ENCODE assay signal across 9 cellular contexts in genomic region chr11:3947084-3947483, GRCh38.
DNase-seq lines count a peak whose midpoint lies in the region; ATAC-seq and TF ChIP-seq lines count a peak whose summit lies in the region.
"Had no signal": no experiment of that assay in that cellular context is flagged by ENCODE, and none has a peak within 500 bp of the region (broad histone marks: within the 10 kb centered on the region; RNA-seq: fewer than 3 reads in every experiment).

No MANE protein-coding gene starts in this region.

- H3K79me1 ChIP-seq in trophoblast cell (ENCODE audit: low read length): no peaks in the 10 kb centered on the region

- H2AFZ ChIP-seq in trophoblast cell (ENCODE audit: insufficient read depth, low read length, poor library complexity): no peak overlapping the region

- H3K4ac ChIP-seq in trophoblast cell (ENCODE audit: low read depth, low read length): no peak overlapping the region

- H3K9ac ChIP-seq in trophoblast cell (ENCODE audit: low read length): no peak overlapping the region

- H3K4me3 ChIP-seq in foreskin fibroblast (ENCODE audit: low read depth in 1 of 2, low read length in 2 of 2): no peak overlapping the region
- no peak overlapping the region for H3K4me3 ChIP-seq in trophoblast cell (ENCODE audit: low read depth, low read length)

- peak overlapping the region; percentile 69 for H3K4me3 Mint-ChIP-seq in activated CD4-positive, alpha-beta T cell treated with anti-CD3 and anti-CD28 coated beads, Interleukin-2, amount 10 ng/mL, durations not matched to agents 7 days and 5 days

- no peak overlapping the region for H3K23ac ChIP-seq in trophoblast cell (ENCODE audit: low read length)

- H2BK5ac ChIP-seq in trophoblast cell (ENCODE audit: low read depth, low read length, poor library complexity): no peak overlapping the region

- H2BK12ac ChIP-seq in trophoblast cell (ENCODE audit: low read length): no peak overlapping the region

- peak; percentile 62 for DNase-seq in AG08395 (ENCODE audit: low spot score)
- peak; percentile 84 for DNase-seq in activated CD4-positive, alpha-beta T cell treated with anti-CD3 and anti-CD28 coated beads, Interleukin-2, amount 10 ng/mL, durations not matched to agents 7 days and 5 days
- DNase-seq in foreskin fibroblast: peak; percentile 49 to 57
- DNase-seq in stimulated activated CD8-positive, alpha-beta memory T cell treated with anti-CD3 and anti-CD28 coated beads, Interleukin-12 subunit alpha, Interleukin-12 subunit beta, amount 100 ng/mL, for 4 hours (ENCODE audit: low read depth): peak; percentile 20
- no peak for DNase-seq in NCI-H2081 treated with DMSO at 0.1 percent for 48 hours (lab: John Stamatoyannopoulos, UW)
- DNase-seq in trophoblast cell: no peak

- no peak overlapping the region for H3K4me2 ChIP-seq in trophoblast cell (ENCODE audit: low read length)

- H4K12ac ChIP-seq in trophoblast cell (ENCODE audit: low read depth, low read length): no peak overlapping the region

- H3K36me3 ChIP-seq in trophoblast cell (ENCODE audit: control insufficient read depth in 1 of 2, insufficient read depth in 2 of 2, low read length in 2 of 2): no peaks in the 10 kb centered on the region

- no peaks in the 10 kb centered on the region for H3K27me3 Mint-ChIP-seq in activated CD4-positive, alpha-beta T cell treated with anti-CD3 and anti-CD28 coated beads, Interleukin-2, amount 10 ng/mL, durations not matched to agents 7 days and 5 days

- H3K9me3 ChIP-seq in trophoblast cell (ENCODE audit: insufficient read depth, low read depth, low read length): no peaks in the 10 kb centered on the region

- H3K9me3 Mint-ChIP-seq in activated CD4-positive, alpha-beta T cell treated with anti-CD3 and anti-CD28 coated beads, Interleukin-2, amount 10 ng/mL, durations not matched to agents 7 days and 5 days: peaks cover 4% of the 10 kb centered on the region

- H3K27ac Mint-ChIP-seq in activated CD4-positive, alpha-beta T cell treated with anti-CD3 and anti-CD28 coated beads, Interleukin-2, amount 10 ng/mL, durations not matched to agents 7 days and 5 days: peak overlapping the region; percentile 90

- H3K4me1 ChIP-seq in trophoblast cell (ENCODE audit: control insufficient read depth in 1 of 2, insufficient read depth in 2 of 2, low read length in 2 of 2): peaks cover 8 to 11% of the 10 kb centered on the region in 2 experiments

- no peak overlapping the region for H4K8ac ChIP-seq in trophoblast cell (ENCODE audit: low read depth, low read length)

- no peaks in the 10 kb centered on the region for H3K27me3 ChIP-seq in trophoblast cell (ENCODE audit: insufficient read depth, low read length)

- no peaks in the 10 kb centered on the region for H3K79me2 ChIP-seq in trophoblast cell (ENCODE audit: control insufficient read depth, insufficient read depth, low read length, poor library complexity)

- peak; percentile 75 for ATAC-seq in GM19025 (IDR thresholded peaks at IDR 0.05; ENCODE audit: low read depth, unreplicated experiment)
- ATAC-seq in HG03280 (IDR thresholded peaks at IDR 0.05; ENCODE audit: unreplicated experiment): peak; percentile 56

- H3K36me3 Mint-ChIP-seq in activated CD4-positive, alpha-beta T cell treated with anti-CD3 and anti-CD28 coated beads, Interleukin-2, amount 10 ng/mL, durations not matched to agents 7 days and 5 days (ENCODE audit: low read depth): peaks cover 61% of the 10 kb centered on the region

- no peak overlapping the region for H2AK5ac ChIP-seq in trophoblast cell (ENCODE audit: low read length)

- H3K18ac ChIP-seq in trophoblast cell (ENCODE audit: low read length): no peak overlapping the region

- H2BK120ac ChIP-seq in trophoblast cell (ENCODE audit: insufficient read depth, low read length, poor library complexity): no peak overlapping the region

- H3K4me1 Mint-ChIP-seq in activated CD4-positive, alpha-beta T cell treated with anti-CD3 and anti-CD28 coated beads, Interleukin-2, amount 10 ng/mL, durations not matched to agents 7 days and 5 days: peaks cover 92% of the 10 kb centered on the region

- no peak overlapping the region for H3K27ac ChIP-seq in trophoblast cell (ENCODE audit: low read depth, low read length)
- H3K27ac ChIP-seq: epithelial cell of prostate had no signal

- no CpG with 5 or more reads among the region's 1 CpG for WGBS in trophoblast cell (ENCODE audit: extremely low coverage, insufficient coverage, insufficient read length)

- H4K91ac ChIP-seq in trophoblast cell (ENCODE audit: low read depth, low read length): no peak overlapping the region

- CTCF ChIA-PET in activated CD4-positive, alpha-beta T cell treated with anti-CD3 and anti-CD28 coated beads, Interleukin-2, amount 10 ng/mL, durations not matched to agents 7 days and 5 days (lab: Charles Lee): interaction anchor here (0.8 to 4.1 kb wide), 7 partner anchors 12 to 127 kb away, joined by 3 to 28 read pairs (median 4); partner anchors contain the start of genes RHOG and STIM1

- POLR2A ChIA-PET in activated CD4-positive, alpha-beta T cell treated with anti-CD3 and anti-CD28 coated beads, Interleukin-2, amount 10 ng/mL, durations not matched to agents 7 days and 5 days (lab: Charles Lee): interaction anchor here (1.0 to 1.4 kb wide), 2 partner anchors 20 to 107 kb away, joined by 3 to 4 read pairs; no protein-coding TSS in a partner anchor

- no peak for TF ChIP-seq CTCF in foreskin fibroblast (IDR thresholded peaks at IDR 0.05; ENCODE audit: low read depth, low read length)

- H3K14ac ChIP-seq in trophoblast cell (ENCODE audit: low read length): no peak overlapping the region

Comparison
In these comparisons a context has a peak if more than half of its experiments do, and no peak if none do; other contexts are left out.
1. DNase-seq: peak in AG08395 (single experiment), activated CD4-positive, alpha-beta T cell treated with anti-CD3 and anti-CD28 coated beads, Interleukin-2, amount 10 ng/mL, durations not matched to agents 7 days and 5 days (single experiment), foreskin fibroblast (2 of 2) and stimulated activated CD8-positive, alpha-beta memory T cell treated with anti-CD3 and anti-CD28 coated beads, Interleukin-12 subunit alpha, Interleukin-12 subunit beta, amount 100 ng/mL, for 4 hours (single experiment); none in NCI-H2081 treated with DMSO at 0.1 percent for 48 hours (single experiment) and trophoblast cell (0 of 2).